8 cellular contexts compared by ENCODE assay signal in the genomic region with DNA sequence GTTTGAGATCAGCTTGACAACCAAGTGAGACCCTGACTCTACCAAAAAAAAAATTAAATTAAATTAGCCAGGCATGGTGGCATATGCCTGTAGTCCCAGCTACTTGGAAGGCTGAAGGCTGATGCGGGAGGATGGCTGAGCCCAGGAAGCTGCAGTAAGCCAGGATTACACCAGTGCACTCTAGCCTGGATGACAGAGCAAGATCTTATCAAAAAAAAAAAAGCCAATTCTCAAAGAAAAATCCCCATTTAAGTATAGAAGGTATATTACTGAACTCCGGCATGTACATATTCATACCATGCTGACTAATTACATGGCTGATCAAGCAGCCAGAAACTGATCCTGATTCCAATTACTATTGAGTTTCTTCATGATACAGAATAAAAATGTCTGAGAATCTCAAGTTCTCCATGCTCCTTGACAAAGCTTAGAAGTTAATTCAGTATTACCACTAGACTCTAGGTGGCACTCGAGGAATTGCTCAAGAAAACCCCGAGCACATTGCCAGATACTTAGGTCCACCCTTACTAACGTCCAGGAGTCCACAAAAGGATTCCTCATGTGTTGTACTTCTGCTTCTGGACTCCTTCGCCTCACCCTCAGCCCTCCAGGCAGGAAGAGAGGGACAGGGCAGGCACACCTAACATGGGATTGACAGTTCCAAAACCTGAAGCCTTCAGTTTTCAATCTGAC.
DNase-seq lines count a peak whose midpoint lies in the region; ATAC-seq, FAIRE-seq and TF ChIP-seq lines count a peak whose summit lies in the region.

No MANE protein-coding gene starts in this region.

- TF ChIP-seq CTCF in K562 (IDR thresholded peaks at IDR 0.05 in 2 of 3, conservative IDR thresholded peaks at IDR 0.05 in 1 of 3; ENCODE audit: insufficient read depth in 2 of 3, low read depth in 1 of 3, low read length in 3 of 3) (peak; percentile 50 to 74 (median 67)), endothelial cell (IDR thresholded peaks at IDR 0.05; ENCODE audit: unreplicated experiment) (no peak)

- in situ Hi-C loops in K562 (cut with MboI): loop anchor here (5.0 to 10.0 kb wide), 2 partner anchors 319 to 546 kb away; no protein-coding TSS in a partner anchor

- FAIRE-seq in K562 (lab: Jason Lieb, UNC) (peak; percentile 81), urothelium cell line (lab: Jason Lieb, UNC) (no peak)

- H3K27me3 Mint-ChIP-seq in endothelial cell (ENCODE audit: unreplicated experiment): no peaks in the 10 kb centered on the region

- no peak overlapping the region for H3K9ac ChIP-seq in K562 (ENCODE audit: insufficient read depth in 1 of 2, low read depth in 2 of 2, low read length in 2 of 2)

- H3K4me2 ChIP-seq in K562 (ENCODE audit: insufficient read depth, low read length): peak overlapping the region; percentile 49

- H3K27ac ChIP-seq in K562 (ENCODE audit: extremely low read depth, low read depth, low read length): peak overlapping the region; percentile 48; the same call in 2 of the 3 replicates

- H3K4me1 Mint-ChIP-seq in endothelial cell (ENCODE audit: unreplicated experiment): peaks cover 7% of the 10 kb centered on the region

- POLR2A ChIA-PET in K562 (lab: Yijun Ruan, JAX): interaction anchor here (0.6 to 1.2 kb wide), 4 partner anchors 11 to 1704 kb away, joined by 3 to 5 read pairs (median 4); no protein-coding TSS in a partner anchor

- peak overlapping the region; percentile 79 for H2AFZ ChIP-seq in K562 (ENCODE audit: low read depth, low read length)

- ATAC-seq in HG02588 (IDR thresholded peaks at IDR 0.05; ENCODE audit: unreplicated experiment) (peak; percentile 67), K562 (peak; percentile 97)

- no TSS peak for BruUV-seq in K562 (replicated peaks; lab: Mats Ljungman, UMichigan)

- H3K9me1 ChIP-seq in K562 (ENCODE audit: control insufficient read depth, insufficient read depth, low read length): no peaks in the 10 kb centered on the region

- H4K20me1 ChIP-seq in K562 (replicated peaks; ENCODE audit: control insufficient read depth, insufficient read depth, low read length): peaks cover 3% of the 10 kb centered on the region

- DNase-seq in SIG-M5 treated with dmso at 0.1 percent for 504 hours (lab: John Stamatoyannopoulos, UW; ENCODE audit: unreplicated experiment): peak; percentile 68
- no peak for DNase-seq in SIG-M5 (lab: John Stamatoyannopoulos, UW)
- peak; percentile 61 for DNase-seq in NAMALWA (ENCODE audit: low spot score)
- peak; percentile 41 to 78 (median 50) for DNase-seq in K562 (ENCODE audit: extremely low read depth in 1 of 4, low spot score in 3 of 4)
- DNase-seq in kidney glomerular epithelial cell (lab: John Stamatoyannopoulos, UW): peak; percentile 85
- DNase-seq in urothelium cell line (ENCODE audit: low spot score): peak; percentile 70
- no peak for DNase-seq in endothelial cell (ENCODE audit: low spot score)

- TF ChIP-seq EP300 in K562 (IDR thresholded peaks at IDR 0.05; ENCODE audit: low read length): peak; percentile 27; the same call in 1 of the 2 replicates

- H3K36me3 Mint-ChIP-seq in endothelial cell (ENCODE audit: low read depth, unreplicated experiment): no peaks in the 10 kb centered on the region

- no peak for TF ChIP-seq POLR2A in K562 (conservative IDR thresholded peaks at IDR 0.05)

- H3K27me3 ChIP-seq in K562 (ENCODE audit: control insufficient read depth in 2 of 2, insufficient read depth in 2 of 2, low read length in 2 of 2): no peaks in the 10 kb centered on the region; a peak in 1 of 5 replicates

- H3K4me3 ChIP-seq in K562: no peak overlapping the region

- no peaks in the 10 kb centered on the region for H3K79me2 ChIP-seq in K562 (ENCODE audit: control insufficient read depth, insufficient read depth, low read length)

- no peak overlapping the region for H3K27ac Mint-ChIP-seq in endothelial cell (ENCODE audit: unreplicated experiment)

- no peaks in the 10 kb centered on the region for H3K9me3 Mint-ChIP-seq in endothelial cell (ENCODE audit: unreplicated experiment)

- no peak overlapping the region for H3K4me3 Mint-ChIP-seq in endothelial cell (ENCODE audit: unreplicated experiment)

- CTCF ChIA-PET in K562 (lab: Yijun Ruan, JAX; ENCODE audit: low intra/inter-chr PET ratio): interaction anchor here (0.6 to 1.1 kb wide), 3 partner anchors 26 to 554 kb away, joined by 3 to 4 read pairs (median 3); no protein-coding TSS in a partner anchor

- intact Hi-C loops in K562 (cut with micrococcal nuclease): loop anchor here (2.0 to 10.0 kb wide), 3 partner anchors 69 to 553 kb away; no protein-coding TSS in a partner anchor

- TF ChIP-seq RAD21 in K562 (CRISPR knock-in tag; conservative IDR thresholded peaks at IDR 0.05 in 1 of 2, IDR thresholded peaks at IDR 0.05 in 1 of 2): peak; percentile 67 to 76

- peaks cover 6% of the 10 kb centered on the region in 2 experiments; a peak in 4 of 5 replicates for H3K4me1 ChIP-seq in K562 (replicated peaks in 1 of 2; ENCODE audit: control insufficient read depth in 2 of 2, insufficient read depth in 2 of 2, low read length in 2 of 2)

- H3K36me3 ChIP-seq in K562 (ENCODE audit: control insufficient read depth, insufficient read depth, low read length): no peaks in the 10 kb centered on the region

- H3K9me3 ChIP-seq in K562 (replicated peaks; ENCODE audit: control insufficient read depth, insufficient read depth, low read depth, low read length): no peaks in the 10 kb centered on the region

- WGBS in K562 (ENCODE audit: insufficient coverage, low coverage, missing lambda C conversion rate): 2% methylated on average over 6 of the region's 6 CpGs

TF ChIP-seq in K562, 482 proteins besides CTCF, POLR2A, EP300 and RAD21 (continues in another document):
- 0 out of 4 replicates have a peak, but pooled peaks of 1 of the 2 experiments have one; percentile 38 for TF ChIP-seq ARNT (IDR thresholded peaks at IDR 0.05)

Comparison
In these comparisons a context has a peak if more than half of its experiments do, and no peak if none do; other contexts are left out.
1. DNase-seq: peak in SIG-M5 treated with dmso at 0.1 percent for 504 hours (single experiment), NAMALWA (single experiment), K562 (4 of 4), kidney glomerular epithelial cell (single experiment) and urothelium cell line (single experiment); none in SIG-M5 (single experiment) and endothelial cell (single experiment).